8 cellular contexts compared by ENCODE assay signal in genomic region chr11:112226062-112226921, GRCh38. TPM values are rescaled to one million over a fixed set of nuclear protein-coding genes. Genes with fewer than 3 reads are reported as not detected.
DNase-seq lines count a peak whose midpoint lies in the region; ATAC-seq and TF ChIP-seq lines count a peak whose summit lies in the region.

Gene PTS (plus strand): TSS chr11:112226428. CDS start chr11:112226444, 16 bp downstream.

- H3K9me3 ChIP-seq in right atrium auricular region (no peaks in the 10 kb centered on the region), uterus (no peaks in the 10 kb centered on the region)

- H3K27ac ChIP-seq in right atrium auricular region, result peak within 1 kb of the TSS; percentile 97 to 98
- H3K27ac ChIP-seq in uterus, result peak within 1 kb of the TSS; percentile 95 to 96

- ATAC-seq in GM18502 (IDR thresholded peaks at IDR 0.05; ENCODE audit: poor library complexity, unreplicated experiment), result peak; percentile 96
- ATAC-seq in HG02885 (IDR thresholded peaks at IDR 0.05; ENCODE audit: poor library complexity, unreplicated experiment), result peak; percentile 95

- H3K4me3 ChIP-seq in right atrium auricular region (peak within 1 kb of the TSS; percentile 66 to 74), uterus (peak within 1 kb of the TSS; percentile 77 to 78)

- TF ChIP-seq CTCF in right atrium auricular region (IDR thresholded peaks at IDR 0.05), result peak in 1 of 2 donors; percentile 17
- TF ChIP-seq CTCF in uterus (IDR thresholded peaks at IDR 0.05), result no peak

- TF ChIP-seq POLR2A in uterus (IDR thresholded peaks at IDR 0.05), result peak; percentile 80 to 98

- intact Hi-C loops in T-helper 2 cell treated with Interferon-gamma antibody and Interleukin-4, amounts not matched to agents 100 ng/mL and 5 ng/mL, for 36 hours (cut with micrococcal nuclease), result loop anchor here (1.0 to 10.0 kb wide), 6 partner anchors 55 to 1088 kb away; partner anchors contain the start of genes CFAP68, DLAT, FDXACB1 and TTC12
- intact Hi-C loops in uterus (cut with DNase I; ENCODE audit: low total_unique reads), result no loop called here

- no peaks in the 10 kb centered on the region for H3K27me3 ChIP-seq in right atrium auricular region
- H3K27me3 ChIP-seq in uterus, result no peaks in the 10 kb centered on the region

- H3K4me1 ChIP-seq in right atrium auricular region, result peaks cover 0 to 10% of the 10 kb centered on the region in 2 donors
- no peaks in the 10 kb centered on the region for H3K4me1 ChIP-seq in uterus

- H3K36me3 ChIP-seq in right atrium auricular region (peaks cover 15% of the 10 kb centered on the region), uterus (no peaks in the 10 kb centered on the region)

- DNase-seq in NCI-H1694 (lab: John Stamatoyannopoulos, UW) (peak; percentile 15), anterior cingulate cortex (lab: John Stamatoyannopoulos, UW) (peak in 57 of 58 donors; percentile 63 to 95 (median 87)), right atrium auricular region (ENCODE audit: low spot score) (peak; percentile 88), putamen (ENCODE audit: low spot score) (peak; percentile 91), uterus (peak; percentile 86 to 88)

RNA-seq across cellular contexts. Expression of gene PTS, which starts in this region (rescaled TPM):
- 24.4 and 27.8 TPM in 2 replicates for total RNA-seq in T-helper 2 cell treated with Interferon-gamma antibody and Interleukin-4, amounts not matched to agents 100 ng/mL and 5 ng/mL, for 36 hours
- 10 to 100 TPM; 18.1 to 19.5 TPM for total RNA-seq in right atrium auricular region
- 10 to 100 TPM; 15.9 to 43.5 (median 35.4) TPM for total RNA-seq in uterus

Comparison
In these comparisons a context has a peak if more than half of its experiments do, and no peak if none do; other contexts are left out.
1. Peak in every context shown above with its lines: DNase-seq, ATAC-seq, H3K4me3 ChIP-seq and H3K27ac ChIP-seq.
2. DNase-seq: peak in every context shown above with its lines; median percentile 91 in putamen; 88 in right atrium auricular region; 87 in anterior cingulate cortex; 87 in uterus; 15 in NCI-H1694.